In the genomic region with DNA sequence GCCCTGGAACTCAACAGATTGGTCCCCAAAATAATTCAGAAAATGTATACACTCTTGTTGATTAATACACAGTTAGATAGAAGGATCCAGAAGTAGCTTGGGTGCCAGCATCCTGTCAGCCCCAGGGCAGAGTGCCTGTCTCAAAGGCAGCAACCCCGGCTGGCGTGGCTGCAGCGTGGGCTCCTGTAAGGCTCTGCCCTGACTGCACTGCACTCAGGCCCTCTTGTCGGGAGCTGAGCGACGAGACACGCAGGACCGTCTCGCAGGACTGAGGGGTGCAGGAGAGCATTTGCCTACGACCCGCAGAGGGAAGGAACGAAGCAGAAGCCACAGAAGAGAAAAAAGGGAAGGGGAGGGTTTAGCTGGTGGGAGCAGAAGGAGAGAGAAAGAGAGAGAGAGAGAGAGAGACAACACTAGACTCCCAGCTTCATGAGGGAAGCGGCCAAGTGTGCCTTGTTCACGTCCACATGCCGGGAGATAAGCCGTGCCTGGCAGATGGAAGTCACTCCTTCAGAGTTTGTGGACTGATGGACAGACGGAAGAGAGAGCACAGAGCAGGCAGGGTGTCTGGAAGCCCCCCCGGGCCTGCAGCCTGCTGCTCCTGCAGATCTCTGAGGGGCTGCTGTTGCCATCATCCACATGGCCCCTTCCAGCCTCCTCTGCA, we compare ENCODE assay signal across 21 cellular contexts. TPM values are rescaled to one million over a fixed set of nuclear protein-coding genes. Genes with fewer than 3 reads are reported as not detected.
"Had no signal": no experiment of that assay in that cellular context is flagged by ENCODE, and none has a peak within 500 bp of the region (broad histone marks: within the 10 kb centered on the region; RNA-seq: fewer than 3 reads in every experiment).

No MANE protein-coding gene starts in this region.

- H3K4me3 ChIP-seq: colonic mucosa, lower lobe of right lung, ovary, thyroid gland had no signal

- FAIRE-seq: endometrium, TTC549, urothelium cell line had no signal

- DNase-seq: activated CD4-positive, alpha-beta T cell treated with anti-CD3 and anti-CD28 coated beads, Interleukin-2, amount 10 ng/mL, durations not matched to agents 24 days and 14 days; activated CD4-positive, CD25-positive, alpha-beta regulatory T cell; activated CD8-positive, alpha-beta memory T cell treated with anti-CD3 and anti-CD28 coated beads, Interleukin-2, amount 50 U/mL, for 4 hours; activated CD8-positive, alpha-beta T cell treated with anti-CD3 and anti-CD28 coated beads, Interleukin-2, amount 10 ng/mL, durations not matched to agents 7 days and 5 days; activated effector memory CD4-positive, alpha-beta T cell treated with anti-CD3 and anti-CD28 coated beads, Interleukin-2, amount 50 U/mL, for 16 hours; activated T-cell treated with anti-CD3 and anti-CD28 coated beads, Interleukin-2, amount 50 U/mL, for 48 hours; amniotic stem cell; central memory CD4-positive, alpha-beta T cell; colonic mucosa; lower lobe of right lung; ovary; stimulated activated CD4-positive, alpha-beta T cell treated with anti-CD3 and anti-CD28 coated beads, Interleukin-12 subunit alpha, Interleukin-12 subunit beta, amount 100 ng/mL, for 4 hours; stimulated activated CD4-positive, alpha-beta T cell treated with anti-CD3 and anti-CD28 coated beads, Interleukin-2, amount 100 ng/mL, for 24 hours; thyroid gland had no signal

- H3K9me3 Mint-ChIP-seq: activated CD4-positive, alpha-beta T cell treated with anti-CD3 and anti-CD28 coated beads, Interleukin-2, amount 10 ng/mL, durations not matched to agents 24 days and 14 days; nephron had no signal

- H3K27me3 ChIP-seq: colonic mucosa, ovary, thyroid gland had no signal

- H3K4me1 ChIP-seq: colonic mucosa had no signal

- H3K9me3 ChIP-seq: colonic mucosa, lower lobe of right lung, ovary, thyroid gland had no signal

- H3K36me3 ChIP-seq: colonic mucosa, lower lobe of right lung, ovary, thyroid gland had no signal

- ATAC-seq: activated CD8-positive, alpha-beta T cell treated with anti-CD3 and anti-CD28 coated beads, Interleukin-2, amount 10 ng/mL, durations not matched to agents 7 days and 5 days; lower lobe of right lung had no signal

- H3K27ac Mint-ChIP-seq: activated CD4-positive, alpha-beta T cell treated with anti-CD3 and anti-CD28 coated beads, Interleukin-2, amount 10 ng/mL, durations not matched to agents 24 days and 14 days; activated CD8-positive, alpha-beta T cell treated with anti-CD3 and anti-CD28 coated beads, Interleukin-2, amount 10 ng/mL, durations not matched to agents 7 days and 5 days; activated naive CD8-positive, alpha-beta T cell; nephron had no signal

- H3K4me3 Mint-ChIP-seq: activated CD4-positive, alpha-beta T cell treated with anti-CD3 and anti-CD28 coated beads, Interleukin-2, amount 10 ng/mL, durations not matched to agents 24 days and 14 days; activated CD8-positive, alpha-beta T cell treated with anti-CD3 and anti-CD28 coated beads, Interleukin-2, amount 10 ng/mL, durations not matched to agents 7 days and 5 days; activated naive CD8-positive, alpha-beta T cell; nephron had no signal

- H3K4me1 Mint-ChIP-seq: nephron had no signal

- H3K27ac ChIP-seq: colonic mucosa, lower lobe of right lung, ovary, thyroid gland had no signal

RNA-seq across cellular contexts. Expression of gene HELT, which starts 38.7 kb away (rescaled TPM):
- total RNA-seq: activated CD4-positive, alpha-beta T cell treated with anti-CD3 and anti-CD28 coated beads, Interleukin-2, amount 10 ng/mL, durations not matched to agents 24 days and 14 days; activated CD8-positive, alpha-beta T cell treated with anti-CD3 and anti-CD28 coated beads, Interleukin-2, amount 10 ng/mL, durations not matched to agents 7 days and 5 days; colonic mucosa; ovary; T-helper 2 cell treated with Interferon-gamma antibody and Interleukin-4, amounts not matched to agents 100 ng/mL and 5 ng/mL, for 36 hours; thyroid gland had no signal
- polyA plus RNA-seq: esophagus, ovary had no signal
